ENCODE assay signal across 9 cellular contexts in genomic region chr17:41486809-41487530, GRCh38.
DNase-seq lines count a peak whose midpoint lies in the region; ATAC-seq and TF ChIP-seq lines count a peak whose summit lies in the region.
"Had no signal": no experiment of that assay in that cellular context is flagged by ENCODE, and none has a peak within 500 bp of the region (broad histone marks: within the 10 kb centered on the region; RNA-seq: fewer than 3 reads in every experiment).

No MANE protein-coding gene starts in this region.

- peaks cover 10% of the 10 kb centered on the region for H3K4me1 Mint-ChIP-seq in nephron progenitor cell

- no peak overlapping the region for H3K4me3 Mint-ChIP-seq in nephron progenitor cell
- H3K4me3 Mint-ChIP-seq: T-cell had no signal

- TF ChIP-seq CTCF in LNCAP (IDR thresholded peaks at IDR 0.05) (peak; percentile 61), astrocyte of the spinal cord (IDR thresholded peaks at IDR 0.05; ENCODE audit: low read depth, low read length) (peak; percentile 52), nephron progenitor cell (IDR thresholded peaks at IDR 0.05) (peak; percentile 28)

- no peak overlapping the region for H3K4me3 ChIP-seq in astrocyte of the spinal cord (ENCODE audit: low read depth, low read length)

- H3K9me3 Mint-ChIP-seq in nephron progenitor cell, result no peaks in the 10 kb centered on the region
- H3K9me3 Mint-ChIP-seq: T-cell had no signal

- no peaks in the 10 kb centered on the region for H3K36me3 Mint-ChIP-seq in nephron progenitor cell (ENCODE audit: low read depth)
- H3K36me3 Mint-ChIP-seq: T-cell had no signal

- ATAC-seq in HG03139 (IDR thresholded peaks at IDR 0.05; ENCODE audit: unreplicated experiment), result no peak
- ATAC-seq: T-cell had no signal

- H3K27ac Mint-ChIP-seq in nephron progenitor cell, result no peak overlapping the region
- H3K27ac Mint-ChIP-seq: T-cell had no signal

- peaks cover 12% of the 10 kb centered on the region for H3K27me3 Mint-ChIP-seq in nephron progenitor cell (ENCODE audit: low read depth, poor library complexity)
- H3K27me3 Mint-ChIP-seq: T-cell had no signal

- in situ Hi-C loops in astrocyte of the spinal cord (cut with HindIII; ENCODE audit: low sequenced_read_pairs), result no loop called here

- DNase-seq in COLO668 (lab: John Stamatoyannopoulos, UW; ENCODE audit: unreplicated experiment) (peak; percentile 41), astrocyte of the spinal cord (ENCODE audit: low read depth, low spot score) (no peak), nephron progenitor cell (peak; percentile 52), NCI-H1417 (lab: John Stamatoyannopoulos, UW) (no peak), NCI-H2196 (lab: John Stamatoyannopoulos, UW; ENCODE audit: unreplicated experiment) (no peak), NCI-H2227 treated with DMSO at 0.1 percent for 48 hours (lab: John Stamatoyannopoulos, UW) (no peak)

Comparison
In these comparisons a context has a peak if more than half of its experiments do, and no peak if none do; other contexts are left out.
1. DNase-seq: peak in COLO668 (single experiment) and nephron progenitor cell (single experiment); none in astrocyte of the spinal cord (single experiment), NCI-H1417 (0 of 3), NCI-H2196 (single experiment) and NCI-H2227 treated with DMSO at 0.1 percent for 48 hours (single experiment).
2. Peak in every context shown above with its lines, with median percentiles within 50 percentile points of each other: CTCF ChIP-seq.